Comparison of ENCODE assay signal across 36 cellular contexts in the genomic region with DNA sequence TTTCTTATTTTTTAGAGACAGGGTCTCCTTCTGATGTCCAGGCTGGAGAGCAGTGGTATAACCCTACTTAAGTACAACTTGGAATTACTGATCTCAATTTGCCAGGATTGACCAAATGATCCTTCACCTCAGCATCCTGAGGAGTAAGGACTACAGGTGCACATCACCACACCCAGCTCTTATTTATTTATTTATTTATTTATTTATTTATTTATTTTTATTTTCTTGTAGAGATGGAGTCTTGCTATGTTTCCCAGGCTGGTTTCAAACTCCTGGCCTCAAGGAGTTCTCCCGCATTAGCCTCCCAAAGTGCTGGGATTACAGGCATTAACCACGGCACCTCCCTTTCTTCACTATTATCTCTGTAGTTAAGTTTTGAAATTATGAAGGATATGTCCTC.
"Had no signal": no experiment of that assay in that cellular context is flagged by ENCODE, and none has a peak within 500 bp of the region (broad histone marks: within the 10 kb centered on the region; RNA-seq: fewer than 3 reads in every experiment).

No MANE protein-coding gene starts in this region.

- H3K27me3 ChIP-seq: MG63 had no signal

- H3K4me3 ChIP-seq: MG63 had no signal

- DNase-seq: Karpas-422, Kasumi-1, MG63, MM.1S, MV-4-11, NCI-H1048, NCI-H1092, NCI-H1092 treated with DMSO at 0.1 percent for 48 hours, NCI-H1105, NCI-H1105 treated with DMSO at 0.1 percent for 48 hours, NCI-H1417, NCI-H1417 treated with DMSO at 0.1 percent for 48 hours, NCI-H1436, NCI-H1436 treated with DMSO at 0.1 percent for 48 hours, NCI-H146, NCI-H1694, NCI-H1694 treated with DMSO at 0.1 percent for 48 hours, NCI-H187, NCI-H187 treated with DMSO at 0.1 percent for 48 hours, NCI-H1930, NCI-H2029, NCI-H2029 treated with DMSO at 0.1 percent for 48 hours, NCI-H2081, NCI-H2081 treated with DMSO at 0.1 percent for 48 hours, NCI-H2107, NCI-H2171, NCI-H2171 treated with DMSO at 0.1 percent for 48 hours, NCI-H2227 treated with DMSO at 0.1 percent for 48 hours, NCI-H226, NCI-H345, NCI-H446, NCI-H446 treated with DMSO at 0.1 percent for 48 hours, NCI-H510A, NCI-H510A treated with DMSO at 0.1 percent for 48 hours, NCI-H524, NCI-H524 treated with DMSO at 0.1 percent for 48 hours had no signal

- H3K36me3 ChIP-seq: MG63 had no signal
